In genomic region chr1:6593810-6594209, GRCh38 we compare ENCODE assay signal across 1 cellular context.
TF ChIP-seq lines count a peak whose summit lies in the region.

No MANE protein-coding gene starts in this region.

TF ChIP-seq in IMR-90, 13 proteins besides CTCF, POLR2A, EP300 and RAD21:
- TF ChIP-seq BHLHE40 (IDR thresholded peaks at IDR 0.05; ENCODE audit: low read depth, low read length) (no peak), RFX5 (IDR thresholded peaks at IDR 0.05; ENCODE audit: low read depth, low read length) (no peak), RCOR1 (IDR thresholded peaks at IDR 0.05; ENCODE audit: insufficient replicate concordance, low read length) (no peak), SMC3 (IDR thresholded peaks at IDR 0.05; ENCODE audit: low read depth, low read length) (no peak), FOS (IDR thresholded peaks at IDR 0.05; ENCODE audit: low read depth, low read length) (no peak), CEBPB (IDR thresholded peaks at IDR 0.05; ENCODE audit: low read depth, low read length) (no peak), MAZ (IDR thresholded peaks at IDR 0.05; ENCODE audit: borderline replicate concordance, low read depth, low read length) (no peak), USF2 (IDR thresholded peaks at IDR 0.05; ENCODE audit: low read depth, low read length) (no peak), MXI1 (IDR thresholded peaks at IDR 0.05; ENCODE audit: borderline replicate concordance, low read depth, low read length) (no peak), NFE2L2 (IDR thresholded peaks at IDR 0.05; ENCODE audit: low read depth, low read length) (no peak), MAFK (IDR thresholded peaks at IDR 0.05; ENCODE audit: low read depth, low read length) (no peak), CHD1 (IDR thresholded peaks at IDR 0.05; ENCODE audit: low read depth, low read length) (no peak)
- TF ChIP-seq, protein P1, sequence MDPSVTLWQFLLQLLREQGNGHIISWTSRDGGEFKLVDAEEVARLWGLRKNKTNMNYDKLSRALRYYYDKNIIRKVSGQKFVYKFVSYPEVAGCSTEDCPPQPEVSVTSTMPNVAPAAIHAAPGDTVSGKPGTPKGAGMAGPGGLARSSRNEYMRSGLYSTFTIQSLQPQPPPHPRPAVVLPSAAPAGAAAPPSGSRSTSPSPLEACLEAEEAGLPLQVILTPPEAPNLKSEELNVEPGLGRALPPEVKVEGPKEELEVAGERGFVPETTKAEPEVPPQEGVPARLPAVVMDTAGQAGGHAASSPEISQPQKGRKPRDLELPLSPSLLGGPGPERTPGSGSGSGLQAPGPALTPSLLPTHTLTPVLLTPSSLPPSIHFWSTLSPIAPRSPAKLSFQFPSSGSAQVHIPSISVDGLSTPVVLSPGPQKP (IDR thresholded peaks at IDR 0.05; ENCODE audit: borderline replicate concordance, low read depth, low read length) = no peak
TF ChIP-seq in IMR-90: peak in this region for 0.
